10 cellular contexts compared by ENCODE assay signal in genomic region chr4:2254665-2255500, GRCh38. TPM values are rescaled to one million over a fixed set of nuclear protein-coding genes. Genes with fewer than 3 reads are reported as not detected.
A peak's percentile ranks its signal among the peaks of the same experiment; 100 is the strongest.
DNase-seq lines count a peak whose midpoint lies in the region; ATAC-seq and TF ChIP-seq lines count a peak whose summit lies in the region.
"Had no signal": no experiment of that assay in that cellular context is flagged by ENCODE, and none has a peak within 500 bp of the region (broad histone marks: within the 10 kb centered on the region; RNA-seq: fewer than 3 reads in every experiment).

No MANE protein-coding gene starts in this region.

- H3K14ac ChIP-seq in trophoblast cell (ENCODE audit: low read length), result no peak overlapping the region

- no peak overlapping the region for H3K4me3 Mint-ChIP-seq in activated CD8-positive, alpha-beta T cell treated with anti-CD3 and anti-CD28 coated beads, Interleukin-2, amount 10 ng/mL, durations not matched to agents 7 days and 5 days
- no peak overlapping the region for H3K4me3 Mint-ChIP-seq in activated CD8-positive, alpha-beta T cell treated with anti-CD3 and anti-CD28 coated beads for 36 hours
- H3K4me3 Mint-ChIP-seq in brain, result peak overlapping the region in 2 of 5 experiments; percentile 27 to 36

- H3K4ac ChIP-seq in trophoblast cell (ENCODE audit: low read depth, low read length), result no peak overlapping the region

- H3K36me3 ChIP-seq in lung (ENCODE audit: control insufficient read depth in 2 of 2, insufficient read depth in 2 of 2, low read length in 2 of 2) (peaks cover 8 to 63% of the 10 kb centered on the region in 2 donors), testis (ENCODE audit: low read depth, missing control alignments) (no peaks in the 10 kb centered on the region), trophoblast cell (ENCODE audit: control insufficient read depth in 1 of 2, insufficient read depth in 2 of 2, low read length in 2 of 2) (peaks cover 72 to 81% of the 10 kb centered on the region in 2 experiments)

- no peak overlapping the region for H4K8ac ChIP-seq in trophoblast cell (ENCODE audit: low read depth, low read length)

- H3K27me3 Mint-ChIP-seq in activated CD8-positive, alpha-beta T cell treated with anti-CD3 and anti-CD28 coated beads, Interleukin-2, amount 10 ng/mL, durations not matched to agents 7 days and 5 days (ENCODE audit: low read depth), result no peaks in the 10 kb centered on the region
- H3K27me3 Mint-ChIP-seq in activated CD8-positive, alpha-beta T cell treated with anti-CD3 and anti-CD28 coated beads for 36 hours, result no peaks in the 10 kb centered on the region
- no peaks in the 10 kb centered on the region for H3K27me3 Mint-ChIP-seq in brain

- POLR2A ChIA-PET in activated CD8-positive, alpha-beta T cell treated with anti-CD3 and anti-CD28 coated beads, Interleukin-2, amount 10 ng/mL, durations not matched to agents 7 days and 5 days (lab: Charles Lee), result interaction anchor here (1.0 kb wide), 1 partner anchor 13 kb away, joined by 3 read pairs; the partner anchor contains the start of genes HAUS3 and POLN
- POLR2A ChIA-PET in activated CD8-positive, alpha-beta T cell treated with anti-CD3 and anti-CD28 coated beads for 36 hours (lab: Charles Lee), result no interaction called here

- H3K9me3 ChIP-seq in lung (ENCODE audit: control insufficient read depth in 2 of 2, insufficient read depth in 1 of 2, low read length in 1 of 2), result no peaks in the 10 kb centered on the region
- H3K9me3 ChIP-seq in testis, result no peaks in the 10 kb centered on the region
- H3K9me3 ChIP-seq in trophoblast cell (ENCODE audit: insufficient read depth, low read depth, low read length), result peaks cover 2% of the 10 kb centered on the region
- H3K9me3 ChIP-seq: A549 had no signal

- no peak overlapping the region for H3K4me2 ChIP-seq in trophoblast cell (ENCODE audit: low read length)
- H3K4me2 ChIP-seq: A549 had no signal

- H3K4me1 ChIP-seq in lung (ENCODE audit: control insufficient read depth in 2 of 2, insufficient read depth in 2 of 2, low read length in 2 of 2), result peaks cover 15 to 36% of the 10 kb centered on the region in 2 donors
- peaks cover 54% of the 10 kb centered on the region for H3K4me1 ChIP-seq in testis
- no peaks in the 10 kb centered on the region for H3K4me1 ChIP-seq in trophoblast cell (ENCODE audit: control insufficient read depth in 1 of 2, insufficient read depth in 2 of 2, low read length in 2 of 2)
- H3K4me1 ChIP-seq: A549 had no signal

- no peak for ATAC-seq in activated CD8-positive, alpha-beta T cell treated with anti-CD3 and anti-CD28 coated beads, Interleukin-2, amount 10 ng/mL, durations not matched to agents 7 days and 5 days
- ATAC-seq in activated CD8-positive, alpha-beta T cell treated with anti-CD3 and anti-CD28 coated beads for 36 hours, result no peak
- ATAC-seq in lung (ENCODE audit: insufficient read depth, low FRiP score), result no peak
- no peak for ATAC-seq in GM21447 (IDR thresholded peaks at IDR 0.05; ENCODE audit: unreplicated experiment)
- ATAC-seq: A549 had no signal

- H2BK12ac ChIP-seq in trophoblast cell (ENCODE audit: low read length), result no peak overlapping the region

- no peak overlapping the region for H3K18ac ChIP-seq in trophoblast cell (ENCODE audit: low read length)

- CTCF ChIA-PET in activated CD8-positive, alpha-beta T cell treated with anti-CD3 and anti-CD28 coated beads, Interleukin-2, amount 10 ng/mL, durations not matched to agents 7 days and 5 days (lab: Charles Lee), result no interaction called here
- CTCF ChIA-PET in activated CD8-positive, alpha-beta T cell treated with anti-CD3 and anti-CD28 coated beads for 36 hours (lab: Charles Lee), result no interaction called here

- H2BK5ac ChIP-seq in trophoblast cell (ENCODE audit: low read depth, low read length, poor library complexity), result no peak overlapping the region

- no peak overlapping the region for H4K91ac ChIP-seq in trophoblast cell (ENCODE audit: low read depth, low read length)

- H3K23ac ChIP-seq in trophoblast cell (ENCODE audit: low read length), result no peak overlapping the region

- no peak overlapping the region for H2AFZ ChIP-seq in trophoblast cell (ENCODE audit: insufficient read depth, low read length, poor library complexity)

- no peaks in the 10 kb centered on the region for H3K79me1 ChIP-seq in trophoblast cell (ENCODE audit: low read length)

- no peak for TF ChIP-seq CTCF in activated CD8-positive, alpha-beta T cell treated with anti-CD3 and anti-CD28 coated beads for 36 hours (IDR thresholded peaks at IDR 0.05)
- TF ChIP-seq CTCF in brain (conservative IDR thresholded peaks at IDR 0.05), result no peak
- TF ChIP-seq CTCF in lung (IDR thresholded peaks at IDR 0.05; ENCODE audit: control extremely low read depth, extremely low read depth), result no peak
- TF ChIP-seq CTCF in testis (IDR thresholded peaks at IDR 0.05), result no peak

- H2AK5ac ChIP-seq in trophoblast cell (ENCODE audit: low read length), result no peak overlapping the region

- no peaks in the 10 kb centered on the region for H3K4me1 Mint-ChIP-seq in activated CD8-positive, alpha-beta T cell treated with anti-CD3 and anti-CD28 coated beads, Interleukin-2, amount 10 ng/mL, durations not matched to agents 7 days and 5 days (ENCODE audit: low read depth)
- no peaks in the 10 kb centered on the region for H3K4me1 Mint-ChIP-seq in activated CD8-positive, alpha-beta T cell treated with anti-CD3 and anti-CD28 coated beads for 36 hours (ENCODE audit: low read depth)
- peaks cover 20% of the 10 kb centered on the region for H3K4me1 Mint-ChIP-seq in brain

- 77 to 80% methylated on average over 32 of the region's 32 CpGs for WGBS in lung, 2 donors
- WGBS in testis, 2 donors, result 68 to 82% methylated on average over 32 of the region's 32 CpGs
- WGBS in trophoblast cell (ENCODE audit: extremely low coverage, insufficient coverage, insufficient read length), result no CpG with 5 or more reads among the region's 32 CpGs

- no peak overlapping the region for H4K12ac ChIP-seq in trophoblast cell (ENCODE audit: low read depth, low read length)

- H3K27me3 ChIP-seq in lung (ENCODE audit: control insufficient read depth, insufficient read depth) (no peaks in the 10 kb centered on the region), testis (no peaks in the 10 kb centered on the region), trophoblast cell (ENCODE audit: insufficient read depth, low read length) (no peaks in the 10 kb centered on the region)

- H2BK120ac ChIP-seq in trophoblast cell (ENCODE audit: insufficient read depth, low read length, poor library complexity), result no peak overlapping the region

- H3K27ac ChIP-seq in lung (ENCODE audit: low read depth in 1 of 2, low read length in 1 of 2) (peak overlapping the region in 1 of 2 donors; percentile 91), testis (peak overlapping the region; percentile 93 to 98), trophoblast cell (ENCODE audit: low read depth, low read length) (no peak overlapping the region)
- H3K27ac ChIP-seq: A549 had no signal

- H3K79me2 ChIP-seq in trophoblast cell (ENCODE audit: control insufficient read depth, insufficient read depth, low read length, poor library complexity), result no peaks in the 10 kb centered on the region

- no peaks in the 10 kb centered on the region for H3K9me3 Mint-ChIP-seq in activated CD8-positive, alpha-beta T cell treated with anti-CD3 and anti-CD28 coated beads, Interleukin-2, amount 10 ng/mL, durations not matched to agents 7 days and 5 days (ENCODE audit: insufficient read depth)
- H3K9me3 Mint-ChIP-seq in activated CD8-positive, alpha-beta T cell treated with anti-CD3 and anti-CD28 coated beads for 36 hours, result no peaks in the 10 kb centered on the region
- no peaks in the 10 kb centered on the region for H3K9me3 Mint-ChIP-seq in brain

- no peaks in the 10 kb centered on the region for H3K36me3 Mint-ChIP-seq in activated CD8-positive, alpha-beta T cell treated with anti-CD3 and anti-CD28 coated beads, Interleukin-2, amount 10 ng/mL, durations not matched to agents 7 days and 5 days (ENCODE audit: low read depth)
- no peaks in the 10 kb centered on the region for H3K36me3 Mint-ChIP-seq in activated CD8-positive, alpha-beta T cell treated with anti-CD3 and anti-CD28 coated beads for 36 hours (ENCODE audit: low read depth)
- H3K36me3 Mint-ChIP-seq in brain, result peaks cover 12% of the 10 kb centered on the region

- peak; percentile 19 for DNase-seq in activated CD8-positive, alpha-beta T cell treated with anti-CD3 and anti-CD28 coated beads, Interleukin-2, amount 10 ng/mL, durations not matched to agents 7 days and 5 days
- no peak for DNase-seq in activated CD8-positive, alpha-beta T cell treated with anti-CD3 and anti-CD28 coated beads for 36 hours
- DNase-seq in lung (ENCODE audit: low spot score) (peak; percentile 26), testis (peak; percentile 69), trophoblast cell (no peak)
- no peak for DNase-seq in NK-92 treated with Interleukin-12 subunit alpha and Interleukin-12 subunit beta, amount 100 ng/mL, for 24 hours (lab: John Stamatoyannopoulos, UW)
- DNase-seq: GOT3 had no signal

- H3K9ac ChIP-seq in trophoblast cell (ENCODE audit: low read length), result no peak overlapping the region

- H3K27ac Mint-ChIP-seq in activated CD8-positive, alpha-beta T cell treated with anti-CD3 and anti-CD28 coated beads, Interleukin-2, amount 10 ng/mL, durations not matched to agents 7 days and 5 days, result no peak overlapping the region
- H3K27ac Mint-ChIP-seq in activated CD8-positive, alpha-beta T cell treated with anti-CD3 and anti-CD28 coated beads for 36 hours, result no peak overlapping the region
- peak overlapping the region; percentile 25 to 78 (median 45) for H3K27ac Mint-ChIP-seq in brain

- intact Hi-C loops in activated CD8-positive, alpha-beta T cell treated with anti-CD3 and anti-CD28 coated beads for 36 hours (cut with micrococcal nuclease), result no loop called here
- intact Hi-C loops in testis (cut with DNase I; ENCODE audit: low total_unique reads), result no loop called here

- TF ChIP-seq POLR2A in testis (IDR thresholded peaks at IDR 0.05), result no peak

- H3K4me3 ChIP-seq in lung (no peak overlapping the region), testis (no peak overlapping the region), trophoblast cell (ENCODE audit: low read depth, low read length) (no peak overlapping the region)
- H3K4me3 ChIP-seq: A549 had no signal

RNA-seq across cellular contexts. Expression of gene MXD4, which starts 7.0 kb away (rescaled TPM):
- total RNA-seq in activated CD8-positive, alpha-beta T cell treated with anti-CD3 and anti-CD28 coated beads, Interleukin-2, amount 10 ng/mL, durations not matched to agents 7 days and 5 days, result 1 to 10 TPM; 5.9 to 6.9 TPM
- total RNA-seq in activated CD8-positive, alpha-beta T cell treated with anti-CD3 and anti-CD28 coated beads for 36 hours, result 1 to 10 TPM; 1.5 to 2.3 TPM
- polyA plus RNA-seq in brain (ENCODE audit: insufficient read depth, low read depth, low replicate concordance), result 58.0 TPM
- total RNA-seq in lung, result 10 to 100 TPM; 37.5 to 65.1 TPM
- polyA plus RNA-seq in lung, result 10 to 100 TPM; 34.4 to 58.2 TPM
- total RNA-seq in testis, result 10 to 100 TPM; 73.8 to 76.4 TPM
- polyA plus RNA-seq in testis (ENCODE audit: insufficient read depth, low read depth, low replicate concordance), result 51.6 TPM
- 33.2 and 33.5 TPM in 2 replicates for polyA plus RNA-seq in trophoblast cell (2013)

RNA-seq across cellular contexts. Expression of gene HAUS3, which starts 13.0 kb away (rescaled TPM):
- total RNA-seq in activated CD8-positive, alpha-beta T cell treated with anti-CD3 and anti-CD28 coated beads, Interleukin-2, amount 10 ng/mL, durations not matched to agents 7 days and 5 days, result 10 to 100 TPM; 22.0 to 25.8 TPM
- 10 to 100 TPM; 18.4 to 19.5 TPM for total RNA-seq in activated CD8-positive, alpha-beta T cell treated with anti-CD3 and anti-CD28 coated beads for 36 hours
- polyA plus RNA-seq in brain (ENCODE audit: insufficient read depth, low read depth, low replicate concordance) (3.8 TPM), lung (10 to 100 TPM in 1 of 2 donors, 1 to 10 TPM in 1; 5.6 to 11.5 TPM), testis (ENCODE audit: insufficient read depth, low read depth, low replicate concordance) (13.8 TPM)
- total RNA-seq in lung (10 to 100 TPM; 12.8 to 21.0 TPM), testis (10 to 100 TPM; 40.1 to 44.0 TPM)
- 13.2 and 13.7 TPM in 2 replicates for polyA plus RNA-seq in trophoblast cell (2013)

RNA-seq across cellular contexts. Expression of gene POLN, which starts 13.0 kb away (rescaled TPM):
- total RNA-seq in activated CD8-positive, alpha-beta T cell treated with anti-CD3 and anti-CD28 coated beads, Interleukin-2, amount 10 ng/mL, durations not matched to agents 7 days and 5 days, result 1 to 10 TPM; 2.4 to 2.5 TPM
- total RNA-seq in activated CD8-positive, alpha-beta T cell treated with anti-CD3 and anti-CD28 coated beads for 36 hours, result 1 to 10 TPM; 2.1 to 2.9 TPM
- polyA plus RNA-seq in brain (ENCODE audit: insufficient read depth, low read depth, low replicate concordance), result 1.1 TPM
- total RNA-seq in lung, result 1 to 10 TPM; 3.3 to 3.7 TPM
- 1 to 10 TPM in 1 of 2 donors, under 1 TPM in 1; 0.68 to 1.1 TPM for polyA plus RNA-seq in lung
- total RNA-seq in testis, result 10 to 100 TPM; 22.9 to 23.7 TPM
- 12.2 TPM for polyA plus RNA-seq in testis (ENCODE audit: insufficient read depth, low read depth, low replicate concordance)
- polyA plus RNA-seq in trophoblast cell (2013), result 1.2 and 1.5 TPM in 2 replicates

Comparison
In these comparisons a context has a peak if more than half of its experiments do, and no peak if none do; other contexts are left out.
1. DNase-seq: peak in activated CD8-positive, alpha-beta T cell treated with anti-CD3 and anti-CD28 coated beads, Interleukin-2, amount 10 ng/mL, durations not matched to agents 7 days and 5 days (single experiment), lung (single experiment) and testis (single experiment); none in activated CD8-positive, alpha-beta T cell treated with anti-CD3 and anti-CD28 coated beads for 36 hours (single experiment), NK-92 treated with Interleukin-12 subunit alpha and Interleukin-12 subunit beta, amount 100 ng/mL, for 24 hours (single experiment) and trophoblast cell (0 of 2).
2. H3K27ac Mint-ChIP-seq: peak in brain (5 of 5); none in activated CD8-positive, alpha-beta T cell treated with anti-CD3 and anti-CD28 coated beads, Interleukin-2, amount 10 ng/mL, durations not matched to agents 7 days and 5 days (single experiment) and activated CD8-positive, alpha-beta T cell treated with anti-CD3 and anti-CD28 coated beads for 36 hours (single experiment).
3. RNA of gene MXD4, which starts 7.0 kb away (total RNA-seq): 73.8 to 76.4 TPM in testis and 37.5 to 65.1 TPM in lung; 5.9 to 6.9 TPM in activated CD8-positive, alpha-beta T cell treated with anti-CD3 and anti-CD28 coated beads, Interleukin-2, amount 10 ng/mL, durations not matched to agents 7 days and 5 days and 1.5 to 2.3 TPM in activated CD8-positive, alpha-beta T cell treated with anti-CD3 and anti-CD28 coated beads for 36 hours; every median in the first group is over 4 times any median in the second.
4. RNA of gene POLN, which starts 13.0 kb away (total RNA-seq): 22.9 to 23.7 TPM in testis; 3.3 to 3.7 TPM in lung, 2.1 to 2.9 TPM in activated CD8-positive, alpha-beta T cell treated with anti-CD3 and anti-CD28 coated beads for 36 hours and 2.4 to 2.5 TPM in activated CD8-positive, alpha-beta T cell treated with anti-CD3 and anti-CD28 coated beads, Interleukin-2, amount 10 ng/mL, durations not matched to agents 7 days and 5 days; every median in the first group is over 4 times any median in the second.